10 cellular contexts compared by ENCODE assay signal in genomic region chr17:8753976-8754440, GRCh38. TPM values are rescaled to one million over a fixed set of nuclear protein-coding genes. Genes with fewer than 3 reads are reported as not detected.
DNase-seq lines count a peak whose midpoint lies in the region; TF ChIP-seq lines count a peak whose summit lies in the region.
"Had no signal": no experiment of that assay in that cellular context is flagged by ENCODE, and none has a peak within 500 bp of the region (broad histone marks: within the 10 kb centered on the region; RNA-seq: fewer than 3 reads in every experiment).

No MANE protein-coding gene starts in this region.

- peak; percentile 43 for TF ChIP-seq CTCF in cardiac fibroblast (IDR thresholded peaks at IDR 0.05; ENCODE audit: low read depth, low read length)

- H3K36me3 ChIP-seq in MG63, result no peaks in the 10 kb centered on the region
- H3K36me3 ChIP-seq: BLaER1 treated with 17β-estradiol and CSF1 and Interleukin-3, amounts not matched to agents 10 nM and 100 nM had no signal

- H3K4me3 Mint-ChIP-seq in immature natural killer cell, result no peak overlapping the region
- H3K4me3 Mint-ChIP-seq: naive B cell had no signal

- H3K27ac Mint-ChIP-seq in immature natural killer cell, result no peak overlapping the region

- H3K27me3 Mint-ChIP-seq in immature natural killer cell (ENCODE audit: low read depth in 3 of 3), result peaks cover 0 to 9% (median 2%) of the 10 kb centered on the region in 3 donors

- DNase-seq in NCI-H1417 (lab: John Stamatoyannopoulos, UW) (peak in 2 of 3 experiments; percentile 2 to 47), NCI-H1417 treated with DMSO at 0.1 percent for 48 hours (lab: John Stamatoyannopoulos, UW) (no peak), NAMALWA (ENCODE audit: low spot score) (peak; percentile 24), cardiac fibroblast (ENCODE audit: low read depth in 2 of 2) (peak; percentile 31 to 53), pons (ENCODE audit: low spot score) (peak; percentile 4), immature natural killer cell (no peak), ecto neural progenitor cell (ENCODE audit: low spot score) (no peak), MG63 (no peak)
- DNase-seq: naive B cell had no signal

- H3K27me3 ChIP-seq in MG63, result peaks cover 5% of the 10 kb centered on the region; the same call in 1 of the 2 replicates
- H3K27me3 ChIP-seq: BLaER1 treated with 17β-estradiol and CSF1 and Interleukin-3, amounts not matched to agents 10 nM and 100 nM had no signal

- no peaks in the 10 kb centered on the region for H3K36me3 Mint-ChIP-seq in immature natural killer cell
- H3K36me3 Mint-ChIP-seq: naive B cell had no signal

- H3K9me3 ChIP-seq in MG63, result no peaks in the 10 kb centered on the region
- H3K9me3 ChIP-seq: BLaER1 treated with 17β-estradiol and CSF1 and Interleukin-3, amounts not matched to agents 10 nM and 100 nM had no signal

- H3K4me3 ChIP-seq in cardiac fibroblast (replicated peaks in 1 of 2; ENCODE audit: low read depth in 2 of 2, low read length in 2 of 2), result no peak overlapping the region
- H3K4me3 ChIP-seq in MG63, result no peak overlapping the region
- H3K4me3 ChIP-seq: BLaER1 treated with 17β-estradiol and CSF1 and Interleukin-3, amounts not matched to agents 10 nM and 100 nM had no signal

- no peaks in the 10 kb centered on the region for H3K4me1 Mint-ChIP-seq in immature natural killer cell
- H3K4me1 Mint-ChIP-seq: naive B cell had no signal

- no peaks in the 10 kb centered on the region for H3K9me3 Mint-ChIP-seq in immature natural killer cell
- H3K9me3 Mint-ChIP-seq: naive B cell had no signal

RNA-seq across cellular contexts. Expression of gene SPDYE4, which starts 4.3 kb away (rescaled TPM):
- not detected for polyA plus RNA-seq in immature natural killer cell
- total RNA-seq in MG63 (2014; rRNA removed; shearing (Covaris generic); ENCODE audit: low replicate concordance), result not detected in 2 replicates

RNA-seq across cellular contexts. Expression of gene CCDC42, which starts 9.4 kb away (rescaled TPM):
- polyA plus RNA-seq in immature natural killer cell, result not detected
- total RNA-seq in MG63 (2014; rRNA removed; shearing (Covaris generic); ENCODE audit: low replicate concordance), result not detected in 2 replicates

RNA-seq across cellular contexts. Expression of gene MFSD6L, which starts 45.2 kb away (rescaled TPM):
- not detected for polyA plus RNA-seq in immature natural killer cell
- not detected in 2 replicates for total RNA-seq in MG63 (2014; rRNA removed; shearing (Covaris generic); ENCODE audit: low replicate concordance)

Comparison
In these comparisons a context has a peak if more than half of its experiments do, and no peak if none do; other contexts are left out.
1. DNase-seq: peak in NCI-H1417 (2 of 3), NAMALWA (single experiment), cardiac fibroblast (2 of 2) and pons (single experiment); none in NCI-H1417 treated with DMSO at 0.1 percent for 48 hours (single experiment), immature natural killer cell (0 of 3), ecto neural progenitor cell (single experiment) and MG63 (single experiment).